8 cellular contexts compared by ENCODE assay signal in genomic region chr5:134145779-134146581, GRCh38. TPM values are rescaled to one million over a fixed set of nuclear protein-coding genes. Genes with fewer than 3 reads are reported as not detected.
A peak's percentile ranks its signal among the peaks of the same experiment; 100 is the strongest.
DNase-seq lines count a peak whose midpoint lies in the region; ATAC-seq and TF ChIP-seq lines count a peak whose summit lies in the region.

No MANE protein-coding gene starts in this region.

- H3K4me1 ChIP-seq in SJSA1 (replicated peaks) (peaks cover 14% of the 10 kb centered on the region), osteoblast (ENCODE audit: insufficient read depth, low read length) (peaks cover 7% of the 10 kb centered on the region), tibial artery (peaks cover 0 to 47% (median 0%) of the 10 kb centered on the region in 4 donors)

- no peaks in the 10 kb centered on the region for H3K9me3 ChIP-seq in SJSA1 (replicated peaks)
- no peaks in the 10 kb centered on the region for H3K9me3 ChIP-seq in osteoblast (ENCODE audit: low read depth, low read length)
- H3K9me3 ChIP-seq in tibial artery = no peaks in the 10 kb centered on the region

- no peak overlapping the region for H2AFZ ChIP-seq in osteoblast (ENCODE audit: low read length)

- peak; percentile 47 for ATAC-seq in GM18517 (IDR thresholded peaks at IDR 0.05; ENCODE audit: unreplicated experiment)

- H4K20me1 ChIP-seq in osteoblast (ENCODE audit: insufficient read depth, low read length) = peaks cover 66% of the 10 kb centered on the region

- no peak for DNase-seq in AG09319 (ENCODE audit: extremely low read depth, low read depth)
- peak; percentile 62 for DNase-seq in HT1080 (ENCODE audit: low read depth)
- peak; percentile 80 to 90 for DNase-seq in SJSA1 (ENCODE audit: low read depth in 1 of 2, low spot score in 2 of 2)
- DNase-seq in activated effector memory CD4-positive, alpha-beta T cell treated with Interleukin-2 at 50 U/mL for 16 hours = peak; percentile 74
- peak; percentile 54 for DNase-seq in foreskin melanocyte
- DNase-seq in osteoblast (ENCODE audit: insufficient read length, low spot score, missing footprints) = peak; percentile 93
- DNase-seq in tibial artery = peak; percentile 78 to 80

- peaks cover 79% of the 10 kb centered on the region for H3K79me2 ChIP-seq in osteoblast (ENCODE audit: insufficient read depth, low read length)

- H3K36me3 ChIP-seq in SJSA1 (peaks cover 96% of the 10 kb centered on the region), osteoblast (ENCODE audit: insufficient read depth, low read length) (peaks cover 77% of the 10 kb centered on the region), tibial artery (peaks cover 15 to 83% (median 65%) of the 10 kb centered on the region in 3 donors)

- intact Hi-C loops in tibial artery (cut with DNase I; ENCODE audit: low total_unique reads) = loop anchor here (2.0 to 5.0 kb wide), 2 partner anchors 44 to 105 kb away; no protein-coding TSS in a partner anchor

- peak; percentile 89 for TF ChIP-seq CTCF in AG09319 (IDR thresholded peaks at IDR 0.05; ENCODE audit: low read depth, low read length)
- TF ChIP-seq CTCF in osteoblast (IDR thresholded peaks at IDR 0.05; ENCODE audit: extremely low read depth, low read depth, low read length) = peak; percentile 90
- TF ChIP-seq CTCF in tibial artery (IDR thresholded peaks at IDR 0.05) = peak; percentile 91 to 92

- H3K27me3 ChIP-seq in SJSA1 (replicated peaks) (no peaks in the 10 kb centered on the region), osteoblast (ENCODE audit: insufficient read depth, low read length) (no peaks in the 10 kb centered on the region), tibial artery (no peaks in the 10 kb centered on the region)

- no peak overlapping the region for H3K27ac ChIP-seq in SJSA1
- H3K27ac ChIP-seq in osteoblast (ENCODE audit: low read depth, low read length) = no peak overlapping the region
- no peak overlapping the region for H3K27ac ChIP-seq in tibial artery

- H3K4me3 ChIP-seq in SJSA1 (no peak overlapping the region), osteoblast (ENCODE audit: insufficient read depth, low read length) (no peak overlapping the region), tibial artery (no peak overlapping the region)

- H3K4me2 ChIP-seq in osteoblast (ENCODE audit: insufficient read depth, low read length) = no peak overlapping the region

RNA-seq across cellular contexts. Expression of gene SKP1, which starts 30.8 kb away (rescaled TPM):
- 235 and 289 TPM in 2 replicates for total RNA-seq in HT1080 (2014; rRNA removed; shearing (Covaris generic))
- polyA plus RNA-seq in HT1080 (2015; cell fraction: cytosol; rRNA removed) = 642 and 740 TPM in 2 replicates
- polyA plus RNA-seq in HT1080 (2015; cell fraction: nucleus; rRNA removed) = 403 and 485 TPM in 2 replicates
- 636 and 814 TPM in 2 replicates for total RNA-seq in SJSA1 (2014; rRNA removed; shearing (Covaris generic))
- 123 and 145 TPM in 2 replicates for total RNA-seq in osteoblast

RNA-seq across cellular contexts. Expression of gene TCF7, which starts 31.5 kb away (rescaled TPM):
- total RNA-seq in HT1080 (2014; rRNA removed; shearing (Covaris generic)) = not detected in 2 replicates
- 0.20 and 0.76 TPM in 2 replicates for polyA plus RNA-seq in HT1080 (2015; cell fraction: cytosol; rRNA removed)
- 0.31 TPM in 1 of 2 replicates, not detected in the other for polyA plus RNA-seq in HT1080 (2015; cell fraction: nucleus; rRNA removed)
- 17.8 and 33.5 TPM in 2 replicates for total RNA-seq in SJSA1 (2014; rRNA removed; shearing (Covaris generic))
- 2.9 and 3.3 TPM in 2 replicates for total RNA-seq in osteoblast
